ENCODE assay signal across 8 cellular contexts in the genomic region with DNA sequence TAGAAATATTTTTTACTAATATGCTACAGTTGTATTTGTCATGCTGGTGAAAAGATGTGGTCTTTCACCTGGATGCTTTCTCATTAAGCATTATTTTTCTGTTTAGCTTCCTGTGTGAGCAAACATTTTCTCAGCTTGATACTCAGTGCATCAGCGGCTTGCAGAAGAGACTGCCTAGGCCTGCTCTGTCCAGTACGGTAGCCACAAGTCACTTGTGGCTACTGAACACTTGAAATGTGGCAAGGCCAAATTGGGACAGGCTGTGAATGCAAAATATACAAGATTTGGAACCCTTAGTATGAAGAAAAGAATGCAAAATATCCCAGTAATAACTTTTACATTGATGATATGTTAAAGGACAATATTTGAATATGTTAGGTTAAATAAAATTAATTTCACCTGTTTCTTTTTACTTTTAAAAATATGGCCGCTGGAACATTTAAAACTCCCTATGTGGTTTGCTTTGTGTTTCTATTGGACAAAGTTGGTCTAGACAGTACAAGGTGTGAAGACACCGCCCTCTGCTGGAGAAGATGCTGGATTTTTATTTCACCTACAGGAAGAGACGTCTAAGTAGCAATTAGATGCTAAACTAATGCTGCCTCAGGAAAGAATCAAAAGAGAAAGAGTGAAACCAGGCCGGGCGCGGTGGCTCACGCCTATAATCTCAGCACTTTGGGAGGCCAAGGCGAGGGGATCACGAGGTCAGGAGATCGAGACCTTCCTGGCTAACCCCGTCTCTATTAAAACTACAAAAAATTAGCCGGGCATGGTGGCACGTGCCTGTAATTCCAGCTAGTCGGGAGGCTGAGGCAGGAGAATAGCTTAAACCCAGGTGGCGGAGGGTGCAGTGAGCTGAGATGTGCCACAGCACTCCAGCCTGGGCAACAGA. TPM values are rescaled to one million over a fixed set of nuclear protein-coding genes. Genes with fewer than 3 reads are reported as not detected.
DNase-seq lines count a peak whose midpoint lies in the region; ATAC-seq and TF ChIP-seq lines count a peak whose summit lies in the region.

No MANE protein-coding gene starts in this region.

- peak; percentile 86 for TF ChIP-seq CTCF in left ventricle myocardium inferior (IDR thresholded peaks at IDR 0.05; ENCODE audit: borderline replicate concordance)
- peak in 3 of 4 experiments; percentile 61 to 72 (median 71) for TF ChIP-seq CTCF in sigmoid colon (IDR thresholded peaks at IDR 0.05)

- H3K36me3 ChIP-seq in left ventricle myocardium inferior (peaks cover 4% of the 10 kb centered on the region), sigmoid colon (no peaks in the 10 kb centered on the region)

- intact Hi-C loops in left ventricle myocardium inferior (cut with micrococcal nuclease) = loop anchor here (5.0 kb wide), 1 partner anchor 86 kb away; no protein-coding TSS in a partner anchor
- intact Hi-C loops in sigmoid colon (cut with DNase I) = loop anchor here (1.0 to 5.0 kb wide), 2 partner anchors 91 to 104 kb away; no protein-coding TSS in a partner anchor

- H3K9me3 ChIP-seq in left ventricle myocardium inferior (replicated peaks) = no peaks in the 10 kb centered on the region
- H3K9me3 ChIP-seq in sigmoid colon = no peaks in the 10 kb centered on the region

- no peak for TF ChIP-seq EP300 in sigmoid colon (IDR thresholded peaks at IDR 0.05)

- DNase-seq in AG08395 (ENCODE audit: low spot score) (peak; percentile 82), NCI-H128 (lab: John Stamatoyannopoulos, UW; ENCODE audit: unreplicated experiment) (peak; percentile 20), SW 1271 (lab: John Stamatoyannopoulos, UW) (peak; percentile 37 to 81), left ventricle myocardium inferior (peak; percentile 44), sigmoid colon (peak; percentile 81)
- peak; percentile 66 for DNase-seq in activated naive CD8-positive, alpha-beta T cell treated with anti-CD3 and anti-CD28 coated beads, Interleukin-2, amount 50 U/mL, for 16 hours (ENCODE audit: low read depth, low spot score)

- no peak for TF ChIP-seq POLR2A in sigmoid colon (IDR thresholded peaks at IDR 0.05)

- H3K27me3 ChIP-seq in left ventricle myocardium inferior (ENCODE audit: low read depth) = no peaks in the 10 kb centered on the region
- no peaks in the 10 kb centered on the region for H3K27me3 ChIP-seq in sigmoid colon

- ATAC-seq in GM18909 (IDR thresholded peaks at IDR 0.05; ENCODE audit: poor library complexity, unreplicated experiment) (peak; percentile 47), GM19035 (IDR thresholded peaks at IDR 0.05; ENCODE audit: unreplicated experiment) (no peak)

- H3K4me3 ChIP-seq in left ventricle myocardium inferior (no peak overlapping the region), sigmoid colon (no peak overlapping the region)

- H3K4me1 ChIP-seq in left ventricle myocardium inferior = peaks cover 17% of the 10 kb centered on the region
- H3K4me1 ChIP-seq in sigmoid colon = no peaks in the 10 kb centered on the region

- H3K27ac ChIP-seq in left ventricle myocardium inferior (replicated peaks) (peak overlapping the region; percentile 40), sigmoid colon (peak overlapping the region in 1 of 4 donors; percentile 16)

- 41 to 55% methylated on average over 17 of the region's 17 CpGs for WGBS in sigmoid colon, 2 donors

RNA-seq across cellular contexts. Expression of gene SRGN, which starts 5.3 kb away (rescaled TPM):
- total RNA-seq in left ventricle myocardium inferior = 37.2 TPM
- total RNA-seq in sigmoid colon = 10 to 100 TPM; 45.7 to 93.1 (median 81.6) TPM
- 100 to 1,000 TPM in 2 of 3 donors, 10 to 100 TPM in 1; 28.2 to 140 (median 124) TPM for polyA plus RNA-seq in sigmoid colon

RNA-seq across cellular contexts. Expression of gene VPS26A, which starts 30.8 kb away (rescaled TPM):
- 33.1 TPM for total RNA-seq in left ventricle myocardium inferior
- total RNA-seq in sigmoid colon = 10 to 100 TPM; 35.7 to 59.2 (median 44.7) TPM
- 10 to 100 TPM; 35.7 to 73.1 (median 51.1) TPM for polyA plus RNA-seq in sigmoid colon

Comparison
In these comparisons a context has a peak if more than half of its experiments do, and no peak if none do; other contexts are left out.
1. DNase-seq: peak in every context shown above with its lines; median percentile 82 in AG08395; 81 in sigmoid colon; 66 in activated naive CD8-positive, alpha-beta T cell treated with anti-CD3 and anti-CD28 coated beads, Interleukin-2, amount 50 U/mL, for 16 hours; 59 in SW 1271; 44 in left ventricle myocardium inferior; 20 in NCI-H128.